Comparison of ENCODE assay signal across 9 cellular contexts in the genomic region with DNA sequence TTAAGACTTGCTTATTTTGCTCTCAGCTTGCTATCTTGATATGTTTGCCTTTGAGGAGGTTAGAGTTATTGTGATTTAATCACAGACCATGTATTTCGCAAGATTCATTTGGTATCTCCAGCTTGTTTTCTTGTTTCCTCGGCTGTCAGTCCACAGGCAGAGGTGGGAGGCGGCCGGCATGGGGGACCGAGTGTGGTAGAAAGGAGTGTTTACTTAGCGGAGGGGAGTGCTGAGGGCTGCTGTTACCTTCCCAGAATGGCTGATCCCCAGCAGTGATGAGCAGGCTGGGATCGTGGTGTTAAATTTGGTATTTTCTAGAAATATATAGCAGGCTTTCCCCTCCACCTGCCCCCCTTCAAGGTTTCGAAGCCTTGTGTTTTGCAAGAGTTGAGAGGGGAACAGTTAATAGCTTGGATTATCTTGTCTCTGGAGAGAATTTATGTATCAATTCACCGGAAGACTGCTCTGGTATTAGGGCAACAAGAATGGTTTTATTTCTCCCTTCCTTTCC.
DNase-seq lines count a peak whose midpoint lies in the region; ATAC-seq lines count a peak whose summit lies in the region.
"Had no signal": no experiment of that assay in that cellular context is flagged by ENCODE, and none has a peak within 500 bp of the region (broad histone marks: within the 10 kb centered on the region; RNA-seq: fewer than 3 reads in every experiment).

No MANE protein-coding gene starts in this region.

- H3K36me3 ChIP-seq in ES-I3 (ENCODE audit: insufficient read depth, low read length), result peaks cover 3% of the 10 kb centered on the region; the same call in 1 of the 2 replicates
- no peaks in the 10 kb centered on the region for H3K36me3 ChIP-seq in ectodermal cell (ENCODE audit: control insufficient read depth, insufficient read depth, low read length)
- H3K36me3 ChIP-seq in neuronal stem cell (replicated peaks in 1 of 2; ENCODE audit: control insufficient read depth in 2 of 2, insufficient read depth in 2 of 2, low read length in 2 of 2), result no peaks in the 10 kb centered on the region

- H3K23ac ChIP-seq in neuronal stem cell (ENCODE audit: low read depth, low read length, poor library complexity), result no peak overlapping the region

- H2BK120ac ChIP-seq in neuronal stem cell (ENCODE audit: low read depth, low read length), result no peak overlapping the region

- no peak overlapping the region for H3K18ac ChIP-seq in neuronal stem cell (ENCODE audit: low read length)

- H3K9ac ChIP-seq in ES-I3 (ENCODE audit: low read depth, low read length) (peak overlapping the region; percentile 35), neuronal stem cell (ENCODE audit: low read depth, low read length, poor library complexity) (no peak overlapping the region)

- no peak overlapping the region for H3K4ac ChIP-seq in neuronal stem cell (ENCODE audit: low read length)

- no peaks in the 10 kb centered on the region for H3K9me3 ChIP-seq in ES-I3 (ENCODE audit: control insufficient read depth, insufficient read depth, low read length)
- no peaks in the 10 kb centered on the region for H3K9me3 ChIP-seq in ectodermal cell (ENCODE audit: control insufficient read depth, low read length)
- peaks cover 0 to 5% of the 10 kb centered on the region in 2 donors for H3K9me3 ChIP-seq in neuronal stem cell (replicated peaks in 1 of 2; ENCODE audit: control insufficient read depth in 2 of 2, insufficient read depth in 1 of 2, low read depth in 1 of 2, low read length in 2 of 2)

- H3K27ac ChIP-seq in ectodermal cell (ENCODE audit: insufficient read depth, low read depth, low read length, poor library complexity, severe bottlenecking) (peak overlapping the region; percentile 88), neuronal stem cell (replicated peaks; ENCODE audit: low read length) (no peak overlapping the region)

- H2BK12ac ChIP-seq in neuronal stem cell (ENCODE audit: low read length), result no peak overlapping the region

- H3K4me2 ChIP-seq in neuronal stem cell (ENCODE audit: insufficient read depth, low read length, poor library complexity, severe bottlenecking), result peak overlapping the region; percentile 34

- ATAC-seq in HG03469 (IDR thresholded peaks at IDR 0.05; ENCODE audit: unreplicated experiment) (no peak), HG02973 (IDR thresholded peaks at IDR 0.05; ENCODE audit: unreplicated experiment) (no peak)

- H2BK15ac ChIP-seq in neuronal stem cell (ENCODE audit: low read length), result no peak overlapping the region

- H2AK5ac ChIP-seq in neuronal stem cell (ENCODE audit: low read depth, low read length), result no peak overlapping the region

- no peak overlapping the region for H4K8ac ChIP-seq in neuronal stem cell (ENCODE audit: low read depth, low read length)

- 5% methylated on average over 9 of the region's 9 CpGs for WGBS in ectodermal cell, 2 experiments
- WGBS in neuronal stem cell (ENCODE audit: extremely low coverage in 2 of 2, insufficient read length in 2 of 2, insufficient replicate concordance in 1 of 2), 2 donors, result no CpG with 5 or more reads among the region's 9 CpGs

- no peak overlapping the region for H2AFZ ChIP-seq in neuronal stem cell (ENCODE audit: low read length)

- no peak overlapping the region for H3K14ac ChIP-seq in neuronal stem cell (ENCODE audit: low read length)

- H3K27me3 ChIP-seq in ectodermal cell (ENCODE audit: control insufficient read depth, insufficient read depth, low read length, poor library complexity, severe bottlenecking), result peaks cover 10% of the 10 kb centered on the region
- no peaks in the 10 kb centered on the region for H3K27me3 ChIP-seq in neuronal stem cell (ENCODE audit: control insufficient read depth in 3 of 3, insufficient read depth in 3 of 3, low read depth in 1 of 3, low read length in 3 of 3)

- H2BK5ac ChIP-seq in neuronal stem cell (ENCODE audit: low read length), result no peak overlapping the region

- peaks cover 55% of the 10 kb centered on the region for H3K4me1 ChIP-seq in ES-I3 (ENCODE audit: insufficient read depth, low read length)
- H3K4me1 ChIP-seq in ectodermal cell (ENCODE audit: control insufficient read depth, insufficient read depth, low read length), result peaks cover 31% of the 10 kb centered on the region
- peaks cover 29 to 42% of the 10 kb centered on the region in 2 donors for H3K4me1 ChIP-seq in neuronal stem cell (ENCODE audit: control insufficient read depth in 2 of 2, insufficient read depth in 1 of 2, low read depth in 1 of 2, low read length in 2 of 2)

- H3K4me3 ChIP-seq in ectodermal cell (ENCODE audit: insufficient read depth, low read depth, low read length) (no peak overlapping the region), neuronal stem cell (ENCODE audit: low read length in 2 of 2) (peak overlapping the region in 1 of 2 donors; percentile 32)

- no peak overlapping the region for H4K91ac ChIP-seq in neuronal stem cell (ENCODE audit: low read depth, low read length, poor library complexity)

- peak; percentile 73 for DNase-seq in NCI-H69 (lab: John Stamatoyannopoulos, UW)
- DNase-seq in neuronal stem cell (ENCODE audit: low spot score), result no peak
- DNase-seq in mucosa of gallbladder (ENCODE audit: low spot score), result no peak
- no peak for DNase-seq in activated T-cell treated with anti-CD3 and anti-CD28 coated beads, Interleukin-2, amount 50 U/mL, for 48 hours
- DNase-seq: cerebellar nuclear complex had no signal

- peaks cover 4% of the 10 kb centered on the region for H3K79me1 ChIP-seq in neuronal stem cell (ENCODE audit: low read depth, low read length)
